Comparison of ENCODE assay signal across 10 cellular contexts in genomic region chr18:25298853-25299274, GRCh38. TPM values are rescaled to one million over a fixed set of nuclear protein-coding genes. Genes with fewer than 3 reads are reported as not detected.
A peak's percentile ranks its signal among the peaks of the same experiment; 100 is the strongest.
DNase-seq lines count a peak whose midpoint lies in the region; ATAC-seq, FAIRE-seq and TF ChIP-seq lines count a peak whose summit lies in the region.
"Had no signal": no experiment of that assay in that cellular context is flagged by ENCODE, and none has a peak within 500 bp of the region (broad histone marks: within the 10 kb centered on the region; RNA-seq: fewer than 3 reads in every experiment).

No MANE protein-coding gene starts in this region.

- in situ Hi-C loops in KBM-7 (cut with MboI; ENCODE audit: low pct_unique_long_range_greater_than_20kb, low sequenced_read_pairs), result no loop called here

- peak overlapping the region; percentile 35 for H3K9ac ChIP-seq in astrocyte (ENCODE audit: low read length)

- peak; percentile 76 for DNase-seq in KBM-7
- peak; percentile 93 for DNase-seq in astrocyte (ENCODE audit: low read depth)
- DNase-seq in hepatic stellate cell (ENCODE audit: low spot score), result peak; percentile 52
- DNase-seq in upper lobe of left lung, result peak in 1 of 2 donors; percentile 27
- DNase-seq in NK-92 treated with Interleukin-12 subunit alpha and Interleukin-12 subunit beta, amount 100 ng/mL, for 24 hours (lab: John Stamatoyannopoulos, UW), result no peak
- DNase-seq in activated T-cell treated with anti-CD3 and anti-CD28 coated beads, Interleukin-2, amount 50 U/mL, for 72 hours, result no peak
- DNase-seq in GM19238 (ENCODE audit: insufficient read length, low spot score), result no peak
- DNase-seq: hypothalamus, NCI-H345 had no signal

- H3K27ac ChIP-seq in astrocyte (ENCODE audit: low read depth, low read length) (peak overlapping the region; percentile 70), upper lobe of left lung (peak overlapping the region; percentile 28 to 49 (median 41))

- H3K9me3 Mint-ChIP-seq in astrocyte (ENCODE audit: unreplicated experiment), result no peaks in the 10 kb centered on the region
- H3K9me3 Mint-ChIP-seq in activated T-cell treated with anti-CD3 and anti-CD28 coated beads, Interleukin-2, amount 50 U/mL, for 72 hours, result no peaks in the 10 kb centered on the region

- H4K20me1 ChIP-seq in astrocyte (ENCODE audit: insufficient read depth, low read length), result no peaks in the 10 kb centered on the region

- H3K27me3 ChIP-seq in astrocyte (ENCODE audit: insufficient read depth, low read length) (no peaks in the 10 kb centered on the region), upper lobe of left lung (no peaks in the 10 kb centered on the region)

- no peaks in the 10 kb centered on the region for H3K36me3 Mint-ChIP-seq in astrocyte (ENCODE audit: low read depth, unreplicated experiment)
- no peaks in the 10 kb centered on the region for H3K36me3 Mint-ChIP-seq in activated T-cell treated with anti-CD3 and anti-CD28 coated beads, Interleukin-2, amount 50 U/mL, for 72 hours (ENCODE audit: insufficient read depth in 2 of 2)

- H3K27ac Mint-ChIP-seq in astrocyte (ENCODE audit: unreplicated experiment), result peak overlapping the region; percentile 89
- H3K27ac Mint-ChIP-seq in activated T-cell treated with anti-CD3 and anti-CD28 coated beads, Interleukin-2, amount 50 U/mL, for 72 hours, result no peak overlapping the region

- peak overlapping the region; percentile 40 for H3K4me3 Mint-ChIP-seq in astrocyte (ENCODE audit: unreplicated experiment)
- no peak overlapping the region for H3K4me3 Mint-ChIP-seq in activated T-cell treated with anti-CD3 and anti-CD28 coated beads, Interleukin-2, amount 50 U/mL, for 72 hours

- H3K36me3 ChIP-seq in astrocyte (ENCODE audit: insufficient read depth, low read length) (no peaks in the 10 kb centered on the region), upper lobe of left lung (no peaks in the 10 kb centered on the region)

- H3K9me3 ChIP-seq in astrocyte (ENCODE audit: insufficient read depth, low read depth, low read length), result no peaks in the 10 kb centered on the region
- H3K9me3 ChIP-seq in upper lobe of left lung, result no peaks in the 10 kb centered on the region

- peak; percentile 51 to 55 for ATAC-seq in upper lobe of left lung (ENCODE audit: low FRiP score in 2 of 2)
- ATAC-seq in activated T-cell treated with anti-CD3 and anti-CD28 coated beads, Interleukin-2, amount 50 U/mL, for 72 hours (replicated peaks in 1 of 2), result no peak

- H3K4me1 Mint-ChIP-seq in astrocyte (ENCODE audit: low read depth, unreplicated experiment), result peaks cover 14% of the 10 kb centered on the region
- H3K4me1 Mint-ChIP-seq in activated T-cell treated with anti-CD3 and anti-CD28 coated beads, Interleukin-2, amount 50 U/mL, for 72 hours (ENCODE audit: low read depth), result no peaks in the 10 kb centered on the region

- H3K79me2 ChIP-seq in astrocyte (ENCODE audit: insufficient read depth, low read length), result no peaks in the 10 kb centered on the region

- TF ChIP-seq CTCF in astrocyte (IDR thresholded peaks at IDR 0.05; ENCODE audit: insufficient read depth, low read depth, low read length) (no peak), upper lobe of left lung (IDR thresholded peaks at IDR 0.05) (no peak)

- peaks cover 17% of the 10 kb centered on the region for H3K4me1 ChIP-seq in astrocyte (ENCODE audit: insufficient read depth, low read length)
- peaks cover 0 to 13% (median 9%) of the 10 kb centered on the region in 4 donors for H3K4me1 ChIP-seq in upper lobe of left lung

- no peak overlapping the region for H2AFZ ChIP-seq in astrocyte (ENCODE audit: low read depth, low read length)

- peak; percentile 93 for FAIRE-seq in astrocyte (lab: Jason Lieb, UNC)
- FAIRE-seq: GM18507 had no signal

- no peak for TF ChIP-seq POLR2A in upper lobe of left lung (IDR thresholded peaks at IDR 0.05)

- peak in 3 of 4 donors; percentile 54 to 96 (median 95) for TF ChIP-seq EP300 in upper lobe of left lung (IDR thresholded peaks at IDR 0.05)

- H3K4me3 ChIP-seq in astrocyte (ENCODE audit: insufficient read depth, low read depth, low read length) (no peak overlapping the region), upper lobe of left lung (no peak overlapping the region)

- H3K4me2 ChIP-seq in astrocyte (ENCODE audit: low read length), result peak overlapping the region; percentile 47

- H3K27me3 Mint-ChIP-seq in astrocyte (ENCODE audit: low read depth, unreplicated experiment), result no peaks in the 10 kb centered on the region
- H3K27me3 Mint-ChIP-seq in activated T-cell treated with anti-CD3 and anti-CD28 coated beads, Interleukin-2, amount 50 U/mL, for 72 hours (ENCODE audit: low read depth), result no peaks in the 10 kb centered on the region

- 47 to 58% methylated on average over 4 of the region's 4 CpGs for WGBS in upper lobe of left lung, 2 donors

RNA-seq across cellular contexts. Expression of gene ZNF521, which starts 53.1 kb away (rescaled TPM):
- total RNA-seq in astrocyte (43.0 and 48.0 TPM in 2 replicates), upper lobe of left lung (10 to 100 TPM in 4 of 6 donors, 1 to 10 TPM in 2; 4.7 to 37.7 (median 13.8) TPM)
- total RNA-seq in activated T-cell treated with anti-CD3 and anti-CD28 coated beads, Interleukin-2, amount 50 U/mL, for 72 hours, result not detected

Comparison
In these comparisons a context has a peak if more than half of its experiments do, and no peak if none do; other contexts are left out.
1. DNase-seq: peak in KBM-7 (single experiment), astrocyte (single experiment) and hepatic stellate cell (single experiment); none in NK-92 treated with Interleukin-12 subunit alpha and Interleukin-12 subunit beta, amount 100 ng/mL, for 24 hours (single experiment), activated T-cell treated with anti-CD3 and anti-CD28 coated beads, Interleukin-2, amount 50 U/mL, for 72 hours (0 of 2) and GM19238 (single experiment).
2. ATAC-seq: peak in upper lobe of left lung (2 of 2); none in activated T-cell treated with anti-CD3 and anti-CD28 coated beads, Interleukin-2, amount 50 U/mL, for 72 hours (0 of 2).
3. RNA of gene ZNF521, which starts 53.1 kb away (total RNA-seq): 43.0 to 48.0 TPM in astrocyte and 4.7 to 37.7 TPM in upper lobe of left lung; not detected in activated T-cell treated with anti-CD3 and anti-CD28 coated beads, Interleukin-2, amount 50 U/mL, for 72 hours; every median in the first group is over 4 times any median in the second.